1 cellular context compared by ENCODE assay signal in genomic region chr16:72093448-72094265, GRCh38.
TF ChIP-seq lines count a peak whose summit lies in the region.

TSS of gene DHX38 (plus strand) at chr16:72093847. CDS start at chr16:72096158, 2,311 bp downstream.
TSS of gene TXNL4B (minus strand) at chr16:72093620. CDS start at chr16:72090749, 2,871 bp downstream.

TF ChIP-seq in HEK293, 187 proteins besides CTCF, POLR2A, EP300 and RAD21 (continued from another document):
- TF ChIP-seq GLIS2 (tag by site-specific recombination; IDR thresholded peaks at IDR 0.05) = no peak
- TF ChIP-seq ZNF629 (tag by site-specific recombination; IDR thresholded peaks at IDR 0.05) = no peak
- TF ChIP-seq, protein P1, sequence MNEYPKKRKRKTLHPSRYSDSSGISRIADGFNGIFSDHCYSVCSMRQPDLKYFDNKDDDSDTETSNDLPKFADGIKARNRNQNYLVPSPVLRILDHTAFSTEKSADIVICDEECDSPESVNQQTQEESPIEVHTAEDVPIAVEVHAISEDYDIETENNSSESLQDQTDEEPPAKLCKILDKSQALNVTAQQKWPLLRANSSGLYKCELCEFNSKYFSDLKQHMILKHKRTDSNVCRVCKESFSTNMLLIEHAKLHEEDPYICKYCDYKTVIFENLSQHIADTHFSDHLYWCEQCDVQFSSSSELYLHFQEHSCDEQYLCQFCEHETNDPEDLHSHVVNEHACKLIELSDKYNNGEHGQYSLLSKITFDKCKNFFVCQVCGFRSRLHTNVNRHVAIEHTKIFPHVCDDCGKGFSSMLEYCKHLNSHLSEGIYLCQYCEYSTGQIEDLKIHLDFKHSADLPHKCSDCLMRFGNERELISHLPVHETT (tag by site-specific recombination; IDR thresholded peaks at IDR 0.05) = no peak
- TF ChIP-seq, protein P2, sequence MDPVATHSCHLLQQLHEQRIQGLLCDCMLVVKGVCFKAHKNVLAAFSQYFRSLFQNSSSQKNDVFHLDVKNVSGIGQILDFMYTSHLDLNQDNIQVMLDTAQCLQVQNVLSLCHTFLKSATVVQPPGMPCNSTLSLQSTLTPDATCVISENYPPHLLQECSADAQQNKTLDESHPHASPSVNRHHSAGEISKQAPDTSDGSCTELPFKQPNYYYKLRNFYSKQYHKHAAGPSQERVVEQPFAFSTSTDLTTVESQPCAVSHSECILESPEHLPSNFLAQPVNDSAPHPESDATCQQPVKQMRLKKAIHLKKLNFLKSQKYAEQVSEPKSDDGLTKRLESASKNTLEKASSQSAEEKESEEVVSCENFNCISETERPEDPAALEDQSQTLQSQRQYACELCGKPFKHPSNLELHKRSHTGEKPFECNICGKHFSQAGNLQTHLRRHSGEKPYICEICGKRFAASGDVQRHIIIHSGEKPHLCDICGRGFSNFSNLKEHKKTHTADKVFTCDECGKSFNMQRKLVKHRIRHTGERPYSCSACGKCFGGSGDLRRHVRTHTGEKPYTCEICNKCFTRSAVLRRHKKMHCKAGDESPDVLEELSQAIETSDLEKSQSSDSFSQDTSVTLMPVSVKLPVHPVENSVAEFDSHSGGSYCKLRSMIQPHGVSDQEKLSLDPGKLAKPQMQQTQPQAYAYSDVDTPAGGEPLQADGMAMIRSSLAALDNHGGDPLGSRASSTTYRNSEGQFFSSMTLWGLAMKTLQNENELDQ (tag by site-specific recombination; IDR thresholded peaks at IDR 0.05; ENCODE audit: low read depth) = no peak
- TF ChIP-seq ZNF157 (tag by site-specific recombination; IDR thresholded peaks at IDR 0.05) = no peak
- TF ChIP-seq ZBTB48 (tag by site-specific recombination; IDR thresholded peaks at IDR 0.05) = peak; percentile 42; the same call in 1 of the 2 replicates
- TF ChIP-seq ZNF544 (tag by site-specific recombination; IDR thresholded peaks at IDR 0.05) = no peak
- TF ChIP-seq, protein P3, sequence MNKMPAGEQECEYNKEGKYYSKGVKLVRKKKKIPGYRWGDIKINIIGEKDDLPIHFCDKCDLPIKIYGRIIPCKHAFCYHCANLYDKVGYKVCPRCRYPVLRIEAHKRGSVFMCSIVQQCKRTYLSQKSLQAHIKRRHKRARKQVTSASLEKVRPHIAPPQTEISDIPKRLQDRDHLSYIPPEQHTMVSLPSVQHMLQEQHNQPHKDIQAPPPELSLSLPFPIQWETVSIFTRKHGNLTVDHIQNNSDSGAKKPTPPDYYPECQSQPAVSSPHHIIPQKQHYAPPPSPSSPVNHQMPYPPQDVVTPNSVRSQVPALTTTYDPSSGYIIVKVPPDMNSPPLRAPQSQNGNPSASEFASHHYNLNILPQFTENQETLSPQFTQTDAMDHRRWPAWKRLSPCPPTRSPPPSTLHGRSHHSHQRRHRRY (tag by site-specific recombination; IDR thresholded peaks at IDR 0.05) = no peak
- peak; percentile 95 for TF ChIP-seq ZBTB11 (tag by site-specific recombination; conservative IDR thresholded peaks at IDR 0.05; ENCODE audit: low read depth)
- no peak for TF ChIP-seq ZNF658 (tag by site-specific recombination; IDR thresholded peaks at IDR 0.05)
- no peak for TF ChIP-seq ZNF16 (tag by site-specific recombination; IDR thresholded peaks at IDR 0.05; ENCODE audit: low read depth)
- TF ChIP-seq ZSCAN4 (tag by site-specific recombination; IDR thresholded peaks at IDR 0.05) = no peak
- TF ChIP-seq SP2 (tag by site-specific recombination; IDR thresholded peaks at IDR 0.05) = peak; percentile 98
- TF ChIP-seq, protein P4, sequence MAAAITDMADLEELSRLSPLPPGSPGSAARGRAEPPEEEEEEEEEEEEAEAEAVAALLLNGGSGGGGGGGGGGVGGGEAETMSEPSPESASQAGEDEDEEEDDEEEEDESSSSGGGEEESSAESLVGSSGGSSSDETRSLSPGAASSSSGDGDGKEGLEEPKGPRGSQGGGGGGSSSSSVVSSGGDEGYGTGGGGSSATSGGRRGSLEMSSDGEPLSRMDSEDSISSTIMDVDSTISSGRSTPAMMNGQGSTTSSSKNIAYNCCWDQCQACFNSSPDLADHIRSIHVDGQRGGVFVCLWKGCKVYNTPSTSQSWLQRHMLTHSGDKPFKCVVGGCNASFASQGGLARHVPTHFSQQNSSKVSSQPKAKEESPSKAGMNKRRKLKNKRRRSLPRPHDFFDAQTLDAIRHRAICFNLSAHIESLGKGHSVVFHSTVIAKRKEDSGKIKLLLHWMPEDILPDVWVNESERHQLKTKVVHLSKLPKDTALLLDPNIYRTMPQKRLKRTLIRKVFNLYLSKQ (tag by site-specific recombination; IDR thresholded peaks at IDR 0.05; ENCODE audit: borderline replicate concordance) = no peak
- no peak for TF ChIP-seq ZNF488 (tag by site-specific recombination; IDR thresholded peaks at IDR 0.05)
- TF ChIP-seq PRDM1 (tag by site-specific recombination; IDR thresholded peaks at IDR 0.05) = no peak
- TF ChIP-seq ZNF18 (tag by site-specific recombination; IDR thresholded peaks at IDR 0.05) = no peak
- TF ChIP-seq TSHZ1 (tag by site-specific recombination; IDR thresholded peaks at IDR 0.05; ENCODE audit: borderline replicate concordance) = no peak
- TF ChIP-seq ZNF266 (tag by site-specific recombination; IDR thresholded peaks at IDR 0.05; ENCODE audit: low read depth) = no peak
- no peak for TF ChIP-seq ZNF529 (tag by site-specific recombination; IDR thresholded peaks at IDR 0.05; ENCODE audit: insufficient replicate concordance)
- TF ChIP-seq HOXA7 (CRISPR knock-in tag; IDR thresholded peaks at IDR 0.05; ENCODE audit: borderline replicate concordance) = no peak
- TF ChIP-seq ZNF843 (tag by site-specific recombination; IDR thresholded peaks at IDR 0.05) = no peak
- TF ChIP-seq ZNF416 (tag by site-specific recombination; IDR thresholded peaks at IDR 0.05) = no peak
- TF ChIP-seq ZNF514 (tag by site-specific recombination; IDR thresholded peaks at IDR 0.05) = no peak
- TF ChIP-seq ZNF624 (tag by site-specific recombination; IDR thresholded peaks at IDR 0.05) = no peak
- peak; percentile 69 for TF ChIP-seq ZNF660 (tag by site-specific recombination; IDR thresholded peaks at IDR 0.05)
- no peak for TF ChIP-seq REPIN1 (tag by site-specific recombination; IDR thresholded peaks at IDR 0.05; ENCODE audit: low read depth)
- TF ChIP-seq ZNF580 (tag by site-specific recombination; IDR thresholded peaks at IDR 0.05) = peak; percentile 81; the same call in 1 of the 2 replicates
- TF ChIP-seq ZNF677 (tag by site-specific recombination; IDR thresholded peaks at IDR 0.05) = no peak
- TF ChIP-seq, protein P5, sequence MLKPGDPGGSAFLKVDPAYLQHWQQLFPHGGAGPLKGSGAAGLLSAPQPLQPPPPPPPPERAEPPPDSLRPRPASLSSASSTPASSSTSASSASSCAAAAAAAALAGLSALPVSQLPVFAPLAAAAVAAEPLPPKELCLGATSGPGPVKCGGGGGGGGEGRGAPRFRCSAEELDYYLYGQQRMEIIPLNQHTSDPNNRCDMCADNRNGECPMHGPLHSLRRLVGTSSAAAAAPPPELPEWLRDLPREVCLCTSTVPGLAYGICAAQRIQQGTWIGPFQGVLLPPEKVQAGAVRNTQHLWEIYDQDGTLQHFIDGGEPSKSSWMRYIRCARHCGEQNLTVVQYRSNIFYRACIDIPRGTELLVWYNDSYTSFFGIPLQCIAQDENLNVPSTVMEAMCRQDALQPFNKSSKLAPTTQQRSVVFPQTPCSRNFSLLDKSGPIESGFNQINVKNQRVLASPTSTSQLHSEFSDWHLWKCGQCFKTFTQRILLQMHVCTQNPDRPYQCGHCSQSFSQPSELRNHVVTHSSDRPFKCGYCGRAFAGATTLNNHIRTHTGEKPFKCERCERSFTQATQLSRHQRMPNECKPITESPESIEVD (tag by site-specific recombination; IDR thresholded peaks at IDR 0.05) = no peak
- no peak for TF ChIP-seq OSR2 (tag by site-specific recombination; IDR thresholded peaks at IDR 0.05)
- no peak for TF ChIP-seq MYNN (tag by site-specific recombination; IDR thresholded peaks at IDR 0.05; ENCODE audit: borderline replicate concordance)
- no peak for TF ChIP-seq ZNF426 (tag by site-specific recombination; IDR thresholded peaks at IDR 0.05)
- TF ChIP-seq ZNF707 (tag by site-specific recombination; IDR thresholded peaks at IDR 0.05) = no peak
- no peak for TF ChIP-seq ZNF585B (tag by site-specific recombination; IDR thresholded peaks at IDR 0.05)
TF ChIP-seq in HEK293: peak in this region for 41.
